In genomic region chr6:15754035-15754705, GRCh38 we compare ENCODE assay signal across 14 cellular contexts.
DNase-seq lines count a peak whose midpoint lies in the region; ATAC-seq, FAIRE-seq and TF ChIP-seq lines count a peak whose summit lies in the region.
"Had no signal": no experiment of that assay in that cellular context is flagged by ENCODE, and none has a peak within 500 bp of the region (broad histone marks: within the 10 kb centered on the region; RNA-seq: fewer than 3 reads in every experiment).

No MANE protein-coding gene starts in this region.

- no peaks in the 10 kb centered on the region for H3K4me1 Mint-ChIP-seq in activated naive CD4-positive, alpha-beta T cell treated with anti-CD3 and anti-CD28 coated beads, Interleukin-2, amount 10 ng/mL, durations not matched to agents 7 days and 5 days
- H3K4me1 Mint-ChIP-seq: activated naive CD4-positive, alpha-beta T cell treated with anti-CD3 and anti-CD28 coated beads, Interleukin-2, amount 50 U/mL, for 24 hours had no signal

- H3K79me1 ChIP-seq in mesendoderm (ENCODE audit: low read length), result no peaks in the 10 kb centered on the region

- H3K27ac Mint-ChIP-seq in activated naive CD4-positive, alpha-beta T cell treated with anti-CD3 and anti-CD28 coated beads, Interleukin-2, amount 10 ng/mL, durations not matched to agents 7 days and 5 days, result no peak overlapping the region
- H3K27ac Mint-ChIP-seq: activated naive CD4-positive, alpha-beta T cell treated with anti-CD3 and anti-CD28 coated beads, Interleukin-2, amount 50 U/mL, for 24 hours; nephron progenitor cell had no signal

- H3K56ac ChIP-seq in mesendoderm (ENCODE audit: low read length), result no peak overlapping the region

- no peak overlapping the region for H2BK120ac ChIP-seq in mesendoderm (ENCODE audit: low read depth, low read length)

- no peak for ATAC-seq in HG02610 (IDR thresholded peaks at IDR 0.05; ENCODE audit: unreplicated experiment)
- ATAC-seq in HG02798 (IDR thresholded peaks at IDR 0.05; ENCODE audit: poor library complexity, unreplicated experiment), result no peak

- CTCF ChIA-PET in activated naive CD4-positive, alpha-beta T cell treated with anti-CD3 and anti-CD28 coated beads, Interleukin-2, amount 10 ng/mL, durations not matched to agents 7 days and 5 days (lab: Charles Lee), result no interaction called here

- H2AK5ac ChIP-seq in mesendoderm (ENCODE audit: low read length), result no peak overlapping the region

- no peak overlapping the region for H2BK15ac ChIP-seq in mesendoderm (replicated peaks; ENCODE audit: low read depth)

- H3K4me3 Mint-ChIP-seq in activated naive CD4-positive, alpha-beta T cell treated with anti-CD3 and anti-CD28 coated beads, Interleukin-2, amount 10 ng/mL, durations not matched to agents 7 days and 5 days, result no peak overlapping the region
- H3K4me3 Mint-ChIP-seq: activated naive CD4-positive, alpha-beta T cell treated with anti-CD3 and anti-CD28 coated beads, Interleukin-2, amount 50 U/mL, for 24 hours; nephron progenitor cell had no signal

- H3K27me3 Mint-ChIP-seq in activated naive CD4-positive, alpha-beta T cell treated with anti-CD3 and anti-CD28 coated beads, Interleukin-2, amount 10 ng/mL, durations not matched to agents 7 days and 5 days, result no peaks in the 10 kb centered on the region
- H3K27me3 Mint-ChIP-seq: activated naive CD4-positive, alpha-beta T cell treated with anti-CD3 and anti-CD28 coated beads, Interleukin-2, amount 50 U/mL, for 24 hours had no signal

- peak; percentile 6 for DNase-seq in DMS53 treated with DMSO at 0.1 percent for 48 hours (lab: John Stamatoyannopoulos, UW; ENCODE audit: unreplicated experiment)
- DNase-seq in bronchial epithelial cell (ENCODE audit: low read depth), result peak; percentile 31
- peak; percentile 86 for DNase-seq in mesendoderm
- no peak for DNase-seq in SHP77 treated with DMSO at 0.1 percent for 48 hours (lab: John Stamatoyannopoulos, UW)
- DNase-seq in activated naive CD4-positive, alpha-beta T cell treated with anti-CD3 and anti-CD28 coated beads, Interleukin-2, amount 10 ng/mL, durations not matched to agents 7 days and 5 days, result no peak
- DNase-seq: activated CD4-positive, alpha-beta T cell treated with anti-CD3 and anti-CD28 coated beads, Interleukin-2, amount 50 U/mL, for 48 hours; Calu3; effector memory CD4-positive, alpha-beta T cell; NCI-H526 treated with DMSO at 0.1 percent for 48 hours; nephron progenitor cell had no signal

- H3K18ac ChIP-seq in mesendoderm (ENCODE audit: low read length), result no peak overlapping the region

- H3K4me1 ChIP-seq in HUES6 (ENCODE audit: control insufficient read depth, insufficient read depth, low read length) (no peaks in the 10 kb centered on the region), mesendoderm (ENCODE audit: control insufficient read depth, low read depth, low read length) (no peaks in the 10 kb centered on the region)

- H3K4me3 ChIP-seq in HUES6 (ENCODE audit: low read depth, low read length), result no peak overlapping the region
- no peak overlapping the region for H3K4me3 ChIP-seq in bronchial epithelial cell (ENCODE audit: low read depth, low read length)
- H3K4me3 ChIP-seq in mesendoderm (ENCODE audit: low read length), result no peak overlapping the region

- no peaks in the 10 kb centered on the region for H3K79me2 ChIP-seq in mesendoderm (ENCODE audit: control insufficient read depth, insufficient read depth, low read length)

- no peaks in the 10 kb centered on the region for H3K9me3 Mint-ChIP-seq in activated naive CD4-positive, alpha-beta T cell treated with anti-CD3 and anti-CD28 coated beads, Interleukin-2, amount 10 ng/mL, durations not matched to agents 7 days and 5 days
- H3K9me3 Mint-ChIP-seq: activated naive CD4-positive, alpha-beta T cell treated with anti-CD3 and anti-CD28 coated beads, Interleukin-2, amount 50 U/mL, for 24 hours had no signal

- H2BK5ac ChIP-seq in mesendoderm (ENCODE audit: low read length), result no peak overlapping the region

- H3K9ac ChIP-seq in HUES6 (ENCODE audit: low read length) (peak overlapping the region; percentile 3), mesendoderm (ENCODE audit: low read length) (no peak overlapping the region)

- no peak overlapping the region for H4K5ac ChIP-seq in mesendoderm (ENCODE audit: low read length)

- TF ChIP-seq CTCF in bronchial epithelial cell (IDR thresholded peaks at IDR 0.05; ENCODE audit: insufficient read depth, low read length, severe bottlenecking), result no peak

- H3K4me2 ChIP-seq in mesendoderm (ENCODE audit: low read length), result no peak overlapping the region

- no peak overlapping the region for H4K8ac ChIP-seq in mesendoderm (ENCODE audit: low read depth, low read length)

- no peak overlapping the region for H3K27ac ChIP-seq in HUES6 (ENCODE audit: low read depth, low read length)
- no peak overlapping the region for H3K27ac ChIP-seq in mesendoderm (ENCODE audit: low read depth, low read length)

- H3K36me3 ChIP-seq in HUES6 (ENCODE audit: control insufficient read depth, insufficient read depth, low read length), result no peaks in the 10 kb centered on the region
- H3K36me3 ChIP-seq in bronchial epithelial cell (ENCODE audit: control insufficient read depth, insufficient read depth, low read length), result no peaks in the 10 kb centered on the region
- H3K36me3 ChIP-seq in mesendoderm (ENCODE audit: control insufficient read depth, insufficient read depth, low read length), result no peaks in the 10 kb centered on the region

- no peak overlapping the region for H3K4ac ChIP-seq in mesendoderm (ENCODE audit: low read depth, low read length)

- WGBS in mesendoderm (ENCODE audit: extremely low coverage, insufficient coverage, low lambda C conversion rate), result no CpG with 5 or more reads among the region's 5 CpGs

- no peak overlapping the region for H3K23ac ChIP-seq in mesendoderm (ENCODE audit: low read length)

- H3K36me3 Mint-ChIP-seq in activated naive CD4-positive, alpha-beta T cell treated with anti-CD3 and anti-CD28 coated beads, Interleukin-2, amount 10 ng/mL, durations not matched to agents 7 days and 5 days, result no peaks in the 10 kb centered on the region
- H3K36me3 Mint-ChIP-seq: activated naive CD4-positive, alpha-beta T cell treated with anti-CD3 and anti-CD28 coated beads, Interleukin-2, amount 50 U/mL, for 24 hours had no signal

- peaks cover 10% of the 10 kb centered on the region; the same call in 1 of the 2 replicates for H3K9me3 ChIP-seq in HUES6 (ENCODE audit: control insufficient read depth, insufficient read depth, low read depth, low read length)

- FAIRE-seq in bronchial epithelial cell (lab: Jason Lieb, UNC), result no peak

- no peaks in the 10 kb centered on the region for H3K27me3 ChIP-seq in HUES6 (ENCODE audit: control insufficient read depth, insufficient read depth, low read length)
- no peaks in the 10 kb centered on the region for H3K27me3 ChIP-seq in bronchial epithelial cell (ENCODE audit: control insufficient read depth, insufficient read depth, low read length)
- no peaks in the 10 kb centered on the region for H3K27me3 ChIP-seq in mesendoderm (ENCODE audit: insufficient read depth, low read length, poor library complexity)

Comparison
In these comparisons a context has a peak if more than half of its experiments do, and no peak if none do; other contexts are left out.
1. DNase-seq: peak in DMS53 treated with DMSO at 0.1 percent for 48 hours (single experiment), bronchial epithelial cell (single experiment) and mesendoderm (single experiment); none in SHP77 treated with DMSO at 0.1 percent for 48 hours (single experiment) and activated naive CD4-positive, alpha-beta T cell treated with anti-CD3 and anti-CD28 coated beads, Interleukin-2, amount 10 ng/mL, durations not matched to agents 7 days and 5 days (single experiment).